19 cellular contexts compared by ENCODE assay signal in genomic region chr7:118793552-118793951, GRCh38.
"Had no signal": no experiment of that assay in that cellular context is flagged by ENCODE, and none has a peak within 500 bp of the region (broad histone marks: within the 10 kb centered on the region; RNA-seq: fewer than 3 reads in every experiment).

No MANE protein-coding gene starts in this region.

- H3K4me3 Mint-ChIP-seq: activated T-cell treated with anti-CD3 and anti-CD28 coated beads, Interleukin-2, amount 50 U/mL, for 24 hours; activated T-helper 17 cell treated with anti-CD3 and anti-CD28 coated beads, Interleukin-2, amount 50 U/mL, for 72 hours; effector memory CD8-positive, alpha-beta T cell; memory B cell; natural killer cell treated with Interleukin-12 subunit alpha and Interleukin-12 subunit beta and Interleukin-15 and Interleukin-18, amount 100 ng/mL, for 72 hours; stimulated activated memory B cell treated with anti-CD40 and anti-IgM and Interleukin-4, amounts not matched to agents 10 μg/mL and 1 μg/mL and 100 μg/mL, for 72 hours; T-helper 2 cell treated with Interferon-gamma antibody and Interleukin-4, amounts not matched to agents 5 μg/mL and 100 μg/mL, for 36 hours; WTC11 had no signal

- ATAC-seq: activated naive CD4-positive, alpha-beta T cell treated with anti-CD3 and anti-CD28 coated beads, Interleukin-2, amount 50 U/mL, for 72 hours; activated T-helper 17 cell treated with anti-CD3 and anti-CD28 coated beads, Interleukin-2, amount 50 U/mL, for 72 hours; effector memory CD8-positive, alpha-beta T cell; esophagus mucosa; natural killer cell treated with Interleukin-12 subunit alpha and Interleukin-12 subunit beta and Interleukin-15 and Interleukin-18, amount 100 ng/mL, for 72 hours; stimulated activated memory B cell treated with anti-CD40 and anti-IgM and Interleukin-4, amounts not matched to agents 10 μg/mL and 1 μg/mL and 100 μg/mL, for 72 hours had no signal

- H3K36me3 Mint-ChIP-seq: activated naive CD4-positive, alpha-beta T cell treated with anti-CD3 and anti-CD28 coated beads, Interleukin-2, amount 50 U/mL, for 72 hours; memory B cell; natural killer cell treated with Interleukin-12 subunit alpha and Interleukin-12 subunit beta and Interleukin-15 and Interleukin-18, amount 100 ng/mL, for 72 hours; stimulated activated memory B cell treated with anti-CD40 and anti-IgM and Interleukin-4, amounts not matched to agents 10 μg/mL and 1 μg/mL and 100 μg/mL, for 72 hours; WTC11 had no signal

- DNase-seq: activated CD4-positive, alpha-beta T cell treated with anti-CD3 and anti-CD28 coated beads, Interleukin-2, amount 50 U/mL, for 4 hours; activated CD8-positive, alpha-beta memory T cell treated with anti-CD3 and anti-CD28 coated beads for 24 hours; activated CD8-positive, alpha-beta memory T cell treated with anti-CD3 and anti-CD28 coated beads, Interleukin-2, amount 50 U/mL, for 4 hours; activated T-cell treated with anti-CD3 and anti-CD28 coated beads, Interleukin-2, amount 50 U/mL, for 24 hours; central memory CD4-positive, alpha-beta T cell; effector memory CD8-positive, alpha-beta T cell; hypothalamus; sigmoid colon; stimulated activated CD4-positive, alpha-beta T cell treated with anti-CD3 and anti-CD28 coated beads, Interleukin-15, amount 100 ng/mL, for 24 hours; stomach; transverse colon had no signal

- H3K27ac Mint-ChIP-seq: activated naive CD4-positive, alpha-beta T cell treated with anti-CD3 and anti-CD28 coated beads, Interleukin-2, amount 50 U/mL, for 72 hours; activated T-cell treated with anti-CD3 and anti-CD28 coated beads, Interleukin-2, amount 50 U/mL, for 24 hours; activated T-helper 17 cell treated with anti-CD3 and anti-CD28 coated beads, Interleukin-2, amount 50 U/mL, for 72 hours; effector memory CD8-positive, alpha-beta T cell; memory B cell; natural killer cell treated with Interleukin-12 subunit alpha and Interleukin-12 subunit beta and Interleukin-15 and Interleukin-18, amount 100 ng/mL, for 72 hours; stimulated activated memory B cell treated with anti-CD40 and anti-IgM and Interleukin-4, amounts not matched to agents 10 μg/mL and 1 μg/mL and 100 μg/mL, for 72 hours; T-helper 2 cell treated with Interferon-gamma antibody and Interleukin-4, amounts not matched to agents 5 μg/mL and 100 μg/mL, for 36 hours; WTC11 had no signal

- H3K27me3 Mint-ChIP-seq: activated T-cell treated with anti-CD3 and anti-CD28 coated beads, Interleukin-2, amount 50 U/mL, for 24 hours; activated T-helper 17 cell treated with anti-CD3 and anti-CD28 coated beads, Interleukin-2, amount 50 U/mL, for 72 hours; effector memory CD8-positive, alpha-beta T cell; memory B cell; natural killer cell treated with Interleukin-12 subunit alpha and Interleukin-12 subunit beta and Interleukin-15 and Interleukin-18, amount 100 ng/mL, for 72 hours; stimulated activated memory B cell treated with anti-CD40 and anti-IgM and Interleukin-4, amounts not matched to agents 10 μg/mL and 1 μg/mL and 100 μg/mL, for 72 hours had no signal

- H3K9me3 Mint-ChIP-seq: activated T-cell treated with anti-CD3 and anti-CD28 coated beads, Interleukin-2, amount 50 U/mL, for 24 hours had no signal

- H3K4me1 Mint-ChIP-seq: activated T-helper 17 cell treated with anti-CD3 and anti-CD28 coated beads, Interleukin-2, amount 50 U/mL, for 72 hours; memory B cell; stimulated activated memory B cell treated with anti-CD40 and anti-IgM and Interleukin-4, amounts not matched to agents 10 μg/mL and 1 μg/mL and 100 μg/mL, for 72 hours had no signal
